19 cellular contexts compared by ENCODE assay signal in the genomic region with DNA sequence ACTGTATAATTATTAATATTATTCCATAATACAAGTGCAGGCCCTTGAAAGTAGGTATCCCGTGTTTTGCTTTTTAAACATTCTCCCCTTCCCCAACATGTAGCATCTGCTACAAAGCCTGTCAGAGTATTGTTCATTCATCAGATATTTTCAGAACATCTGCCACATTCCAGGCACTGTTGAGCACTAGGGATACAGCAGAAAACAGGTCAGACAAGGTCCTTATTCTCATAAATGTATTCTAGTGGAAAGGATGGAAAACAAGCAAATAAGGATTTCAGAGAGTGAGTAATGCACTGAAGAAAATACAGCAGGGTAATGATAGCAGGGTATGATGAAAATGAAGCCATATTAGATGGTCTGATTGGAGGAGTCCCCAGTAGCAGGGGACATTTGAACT. TPM values are rescaled to one million over a fixed set of nuclear protein-coding genes. Genes with fewer than 3 reads are reported as not detected.
DNase-seq lines count a peak whose midpoint lies in the region; ATAC-seq, FAIRE-seq and TF ChIP-seq lines count a peak whose summit lies in the region.
"Had no signal": no experiment of that assay in that cellular context is flagged by ENCODE, and none has a peak within 500 bp of the region (broad histone marks: within the 10 kb centered on the region; RNA-seq: fewer than 3 reads in every experiment).

No MANE protein-coding gene starts in this region.

- peaks cover 15 to 73% (median 53%) of the 10 kb centered on the region in 4 donors for H3K4me1 Mint-ChIP-seq in CD4-positive, CD25-positive, alpha-beta regulatory T cell
- peaks cover 23% of the 10 kb centered on the region for H3K4me1 Mint-ChIP-seq in glutamatergic neuron (ENCODE audit: low read depth, unreplicated experiment)

- no peak for ATAC-seq in CD4-positive, CD25-positive, alpha-beta regulatory T cell (ENCODE audit: low read depth in 2 of 2)
- ATAC-seq in esophagus mucosa: no peak
- ATAC-seq: stimulated activated memory B cell treated with anti-CD40 and anti-IgM and Interleukin-4, amounts not matched to agents 10 μg/mL and 1 μg/mL and 100 μg/mL, for 72 hours had no signal

- CTCF ChIA-PET in OCI-LY7 (lab: Charles Lee; ENCODE audit: unreplicated experiment): no interaction called here

- no peaks in the 10 kb centered on the region for H3K27me3 Mint-ChIP-seq in CD4-positive, CD25-positive, alpha-beta regulatory T cell
- H3K27me3 Mint-ChIP-seq in glutamatergic neuron (ENCODE audit: unreplicated experiment): peaks cover 8% of the 10 kb centered on the region
- H3K27me3 Mint-ChIP-seq: stimulated activated memory B cell treated with anti-CD40 and anti-IgM and Interleukin-4, amounts not matched to agents 10 μg/mL and 1 μg/mL and 100 μg/mL, for 72 hours had no signal

- no peaks in the 10 kb centered on the region for H3K9me3 ChIP-seq in CD4-positive, CD25-positive, alpha-beta regulatory T cell (ENCODE audit: control insufficient read depth in 2 of 2, low read length in 2 of 2)
- H3K9me3 ChIP-seq in OCI-LY7 (ENCODE audit: low read length): peaks cover 9% of the 10 kb centered on the region; the same call in 1 of the 2 replicates
- H3K9me3 ChIP-seq in kidney (ENCODE audit: control insufficient read depth in 1 of 2, low read length in 2 of 2): no peaks in the 10 kb centered on the region
- H3K9me3 ChIP-seq: SJSA1, tibial artery had no signal

- peak overlapping the region in 2 of 3 donors; percentile 65 to 84 for H3K27ac Mint-ChIP-seq in CD4-positive, CD25-positive, alpha-beta regulatory T cell
- peak overlapping the region; percentile 93 for H3K27ac Mint-ChIP-seq in glutamatergic neuron (ENCODE audit: unreplicated experiment)

- TF ChIP-seq CTCF in OCI-LY7 (conservative IDR thresholded peaks at IDR 0.05; ENCODE audit: low read length) (no peak), glutamatergic neuron (IDR thresholded peaks at IDR 0.05; ENCODE audit: partially characterized antibody, unreplicated experiment) (no peak), kidney (IDR thresholded peaks at IDR 0.05; ENCODE audit: borderline replicate concordance, extremely low read depth, insufficient read depth) (no peak)

- H3K27ac ChIP-seq in CD4-positive, CD25-positive, alpha-beta regulatory T cell (ENCODE audit: insufficient read depth, low read length, poor library complexity, severe bottlenecking): peak overlapping the region; percentile 18
- H3K27ac ChIP-seq in OCI-LY7 (ENCODE audit: low read depth, low read length, poor library complexity, severe bottlenecking) (no peak overlapping the region), kidney (ENCODE audit: low read depth in 2 of 2, low read length in 2 of 2) (no peak overlapping the region)
- H3K27ac ChIP-seq: cardiac muscle cell, SJSA1, tibial artery had no signal

- H2AFZ ChIP-seq in OCI-LY7 (ENCODE audit: low read length): no peak overlapping the region

- H3K4me3 Mint-ChIP-seq in CD4-positive, CD25-positive, alpha-beta regulatory T cell: peak overlapping the region in 3 of 4 donors; percentile 0 to 36 (median 14)
- H3K4me3 Mint-ChIP-seq in glutamatergic neuron (ENCODE audit: unreplicated experiment): peak overlapping the region; percentile 47
- H3K4me3 Mint-ChIP-seq: stimulated activated memory B cell treated with anti-CD40 and anti-IgM and Interleukin-4, amounts not matched to agents 10 μg/mL and 1 μg/mL and 100 μg/mL, for 72 hours had no signal

- intact Hi-C loops in OCI-LY7 (cut with micrococcal nuclease; ENCODE audit: unreplicated experiment) (no loop called here), kidney (cut with DNase I) (no loop called here)

- H3K36me3 Mint-ChIP-seq in CD4-positive, CD25-positive, alpha-beta regulatory T cell: peaks cover 33% of the 10 kb centered on the region
- peaks cover 10% of the 10 kb centered on the region for H3K36me3 Mint-ChIP-seq in glutamatergic neuron (ENCODE audit: unreplicated experiment)

- no peak overlapping the region for H3K4me2 ChIP-seq in OCI-LY7 (ENCODE audit: low read length)

- H3K9ac ChIP-seq in kidney (ENCODE audit: low read length in 2 of 2): no peak overlapping the region

- TSS peak; percentile 38 for BruUV-seq in OCI-LY7 (replicated peaks; lab: Mats Ljungman, UMichigan)

- H3K79me2 ChIP-seq in OCI-LY7 (ENCODE audit: insufficient read depth, low read depth, low read length): peaks cover 44% of the 10 kb centered on the region

- peaks cover 49% of the 10 kb centered on the region for H3K36me3 ChIP-seq in CD4-positive, CD25-positive, alpha-beta regulatory T cell (ENCODE audit: control insufficient read depth, insufficient read depth, low read length)
- H3K36me3 ChIP-seq in OCI-LY7 (ENCODE audit: insufficient read depth, low read length): peaks cover 67% of the 10 kb centered on the region
- H3K36me3 ChIP-seq in kidney (ENCODE audit: control insufficient read depth in 1 of 2, insufficient read depth in 2 of 2, low read length in 2 of 2): peaks cover 13 to 22% of the 10 kb centered on the region in 2 donors

- H4K20me1 ChIP-seq in OCI-LY7 (ENCODE audit: insufficient read depth, low read length): peaks cover 24% of the 10 kb centered on the region

- DNase-seq in DMS 273 (lab: John Stamatoyannopoulos, UW; ENCODE audit: unreplicated experiment) (peak; percentile 47), DMS 273 treated with DMSO at 0.1 percent for 48 hours (lab: John Stamatoyannopoulos, UW) (no peak), OCI-LY7 (ENCODE audit: low spot score) (no peak), glutamatergic neuron (no peak), kidney (no peak)
- DNase-seq in CD4-positive, CD25-positive, alpha-beta regulatory T cell: no peak
- DNase-seq in stimulated activated CD4-positive, alpha-beta T cell treated with anti-CD3 and anti-CD28 coated beads, Interleukin-4, amount 100 ng/mL, for 24 hours: no peak
- DNase-seq: 8988T; activated CD4-positive, alpha-beta T cell treated with anti-CD3 and anti-CD28 coated beads for 1 hour; DMS79; NCI-H1436 treated with DMSO at 0.1 percent for 48 hours; NCI-H510A; T-helper 9 cell; tibial artery had no signal

- H3K9me2 ChIP-seq in OCI-LY7 (ENCODE audit: insufficient read depth, low read length): no peaks in the 10 kb centered on the region

- H3K4me3 ChIP-seq in CD4-positive, CD25-positive, alpha-beta regulatory T cell (ENCODE audit: low read depth, low read length): no peak overlapping the region
- H3K4me3 ChIP-seq in OCI-LY7 (ENCODE audit: low read depth, low read length, poor library complexity, severe bottlenecking): no peak overlapping the region
- H3K4me3 ChIP-seq in kidney (ENCODE audit: low read length in 2 of 2): no peak overlapping the region
- H3K4me3 ChIP-seq: cardiac muscle cell, SJSA1, tibial artery had no signal

- POLR2A ChIA-PET in OCI-LY7 (lab: Charles Lee): interaction anchor here (0.7 kb wide), 1 partner anchor 1457 kb away, joined by 6 read pairs; no protein-coding TSS in a partner anchor

- no peak for FAIRE-seq in kidney (lab: Jason Lieb, UNC)
- FAIRE-seq: H1 had no signal

- H3K27me3 ChIP-seq in CD4-positive, CD25-positive, alpha-beta regulatory T cell (ENCODE audit: control insufficient read depth, insufficient read depth, low read length): no peaks in the 10 kb centered on the region
- H3K27me3 ChIP-seq: cardiac muscle cell, SJSA1, tibial artery had no signal

- H3K9me3 Mint-ChIP-seq in CD4-positive, CD25-positive, alpha-beta regulatory T cell: peaks cover 0 to 5% (median 4%) of the 10 kb centered on the region in 7 donors
- peaks cover 6% of the 10 kb centered on the region for H3K9me3 Mint-ChIP-seq in glutamatergic neuron (ENCODE audit: unreplicated experiment)

- H3K4me1 ChIP-seq in CD4-positive, CD25-positive, alpha-beta regulatory T cell (ENCODE audit: control insufficient read depth, insufficient read depth, low read length, poor library complexity, severe bottlenecking): peaks cover 49% of the 10 kb centered on the region
- H3K4me1 ChIP-seq in OCI-LY7 (ENCODE audit: insufficient read depth, low read length, poor library complexity, severe bottlenecking) (peaks cover 18% of the 10 kb centered on the region), kidney (ENCODE audit: control insufficient read depth in 1 of 2, insufficient read depth in 1 of 2, low read depth in 1 of 2, low read length in 2 of 2) (peaks cover 8 to 9% of the 10 kb centered on the region in 2 donors)

RNA-seq across cellular contexts. Expression of a gene that starts 3.8 kb away (rescaled TPM):
- 103 TPM for total RNA-seq in CD4-positive, CD25-positive, alpha-beta regulatory T cell
- 100 to 1,000 TPM; 188 to 218 (median 207) TPM for polyA plus RNA-seq in CD4-positive, CD25-positive, alpha-beta regulatory T cell
- 72.1 and 112 TPM in 2 replicates for total RNA-seq in OCI-LY7 (2014; rRNA removed; shearing (Covaris generic))
- total RNA-seq in OCI-LY7 (2022) (107 and 120 TPM in 2 replicates), glutamatergic neuron (ENCODE audit: unreplicated experiment) (114 TPM), esophagus mucosa (66.9 TPM), kidney (104 TPM)
- polyA plus RNA-seq in kidney (ENCODE audit: insufficient read depth, low read depth, low replicate concordance): 220 TPM

RNA-seq across cellular contexts. Expression of a gene that starts 4.1 kb away (rescaled TPM):
- 20.2 TPM for total RNA-seq in CD4-positive, CD25-positive, alpha-beta regulatory T cell
- polyA plus RNA-seq in CD4-positive, CD25-positive, alpha-beta regulatory T cell: 10 to 100 TPM; 25.2 to 38.4 (median 30.7) TPM
- total RNA-seq in OCI-LY7 (2014; rRNA removed; shearing (Covaris generic)): 8.8 and 9.0 TPM in 2 replicates
- 13.1 and 16.0 TPM in 2 replicates for total RNA-seq in OCI-LY7 (2022)
- total RNA-seq in glutamatergic neuron (ENCODE audit: unreplicated experiment): 9.7 TPM
- 3.6 TPM for total RNA-seq in esophagus mucosa
- 20.2 TPM for total RNA-seq in kidney
- polyA plus RNA-seq in kidney (ENCODE audit: insufficient read depth, low read depth, low replicate concordance): 59.7 TPM
